21 cellular contexts compared by ENCODE assay signal in the genomic region with DNA sequence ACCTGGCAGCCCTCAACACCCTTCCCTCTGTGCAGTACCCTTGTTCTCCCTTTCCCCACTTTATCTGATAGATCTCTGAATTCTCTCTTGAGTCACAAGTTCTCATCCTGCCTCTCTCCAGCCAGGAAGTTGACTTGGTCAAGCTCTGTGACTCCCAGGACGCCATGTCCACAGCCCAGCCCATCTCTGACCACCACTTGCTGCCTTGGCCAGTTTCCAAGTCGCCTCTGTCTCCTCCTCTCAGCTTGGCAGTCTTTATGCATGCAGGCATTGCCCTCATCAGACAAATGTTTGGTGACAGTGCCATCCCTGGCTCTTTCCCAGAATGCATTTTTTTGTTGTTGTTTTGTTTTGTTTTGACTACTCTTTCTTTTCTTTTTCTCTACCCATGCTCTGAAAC.
"Had no signal": no experiment of that assay in that cellular context is flagged by ENCODE, and none has a peak within 500 bp of the region (broad histone marks: within the 10 kb centered on the region; RNA-seq: fewer than 3 reads in every experiment).

No MANE protein-coding gene starts in this region.

- ATAC-seq: activated CD4-positive, CD25-positive, alpha-beta regulatory T cell treated with anti-CD3 and anti-CD28 coated beads, Interleukin-2, amount 50 U/mL, for 24 hours; activated CD8-positive, alpha-beta T cell treated with anti-CD3 and anti-CD28 coated beads for 36 hours; activated T-cell treated with anti-CD3 and anti-CD28 coated beads, Interleukin-2, amount 50 U/mL, for 72 hours had no signal

- DNase-seq: activated CD4-positive, alpha-beta T cell treated with anti-CD3 and anti-CD28 coated beads for 4 hours; activated CD8-positive, alpha-beta memory T cell treated with anti-CD3 and anti-CD28 coated beads, Interleukin-2, amount 50 U/mL, for 4 hours; activated CD8-positive, alpha-beta T cell treated with anti-CD3 and anti-CD28 coated beads for 36 hours; activated gamma-delta T cell treated with Interleukin-2 at 50 U/mL for 16 hours; activated naive CD4-positive, alpha-beta T cell treated with anti-CD3 and anti-CD28 coated beads, Interleukin-2, amount 10 ng/mL, durations not matched to agents 7 days and 5 days; activated naive CD8-positive, alpha-beta T cell treated with anti-CD3 and anti-CD28 coated beads for 36 hours; activated T-cell treated with anti-CD3 and anti-CD28 coated beads, Interleukin-2, amount 50 U/mL, for 72 hours; Kasumi-1; KBM-7; NCI-H1092; NCI-H1417; NCI-H1930; NCI-H2171; NCI-H2227 treated with DMSO at 0.1 percent for 48 hours; NCI-H446 treated with DMSO at 0.1 percent for 48 hours; NCI-H524 treated with DMSO at 0.1 percent for 48 hours; NCI-H82; SHP77 treated with DMSO at 0.1 percent for 48 hours had no signal

- H3K4me1 Mint-ChIP-seq: activated naive CD4-positive, alpha-beta T cell treated with anti-CD3 and anti-CD28 coated beads, Interleukin-2, amount 10 ng/mL, durations not matched to agents 7 days and 5 days; activated naive CD8-positive, alpha-beta T cell treated with anti-CD3 and anti-CD28 coated beads for 36 hours had no signal

- H3K4me3 Mint-ChIP-seq: activated CD8-positive, alpha-beta T cell treated with anti-CD3 and anti-CD28 coated beads for 36 hours; activated naive CD4-positive, alpha-beta T cell treated with anti-CD3 and anti-CD28 coated beads, Interleukin-2, amount 10 ng/mL, durations not matched to agents 7 days and 5 days; activated naive CD8-positive, alpha-beta T cell treated with anti-CD3 and anti-CD28 coated beads for 36 hours; activated T-cell treated with anti-CD3 and anti-CD28 coated beads, Interleukin-2, amount 50 U/mL, for 72 hours; T-helper 1 cell treated with Interleukin-12 subunit alpha and Interleukin-12 subunit beta and Interleukin-4 antibody, amounts not matched to agents 30 μg/mL and 1 μg/mL, for 36 hours had no signal

- H3K27ac Mint-ChIP-seq: activated CD8-positive, alpha-beta T cell treated with anti-CD3 and anti-CD28 coated beads for 36 hours; activated naive CD4-positive, alpha-beta T cell treated with anti-CD3 and anti-CD28 coated beads, Interleukin-2, amount 10 ng/mL, durations not matched to agents 7 days and 5 days; activated naive CD8-positive, alpha-beta T cell treated with anti-CD3 and anti-CD28 coated beads for 36 hours; activated T-cell treated with anti-CD3 and anti-CD28 coated beads, Interleukin-2, amount 50 U/mL, for 72 hours; activated T-helper 2 cell treated with anti-CD3 and anti-CD28 coated beads, Interferon-gamma antibody, Interleukin-2, Interleukin-4, amounts not matched to agents 10 μg/mL and 5 μg/mL and 100 μg/mL, durations not matched to agents 14 hours and 24 hours and 36 hours; T-helper 1 cell treated with Interleukin-12 subunit alpha and Interleukin-12 subunit beta and Interleukin-4 antibody, amounts not matched to agents 30 μg/mL and 1 μg/mL, for 36 hours had no signal

- H3K36me3 Mint-ChIP-seq: activated naive CD4-positive, alpha-beta T cell treated with anti-CD3 and anti-CD28 coated beads, Interleukin-2, amount 10 ng/mL, durations not matched to agents 7 days and 5 days had no signal

- H3K27me3 Mint-ChIP-seq: activated CD8-positive, alpha-beta T cell treated with anti-CD3 and anti-CD28 coated beads for 36 hours; activated naive CD4-positive, alpha-beta T cell treated with anti-CD3 and anti-CD28 coated beads, Interleukin-2, amount 10 ng/mL, durations not matched to agents 7 days and 5 days; activated naive CD8-positive, alpha-beta T cell treated with anti-CD3 and anti-CD28 coated beads for 36 hours had no signal
